1 cellular context compared by ENCODE assay signal in the genomic region with DNA sequence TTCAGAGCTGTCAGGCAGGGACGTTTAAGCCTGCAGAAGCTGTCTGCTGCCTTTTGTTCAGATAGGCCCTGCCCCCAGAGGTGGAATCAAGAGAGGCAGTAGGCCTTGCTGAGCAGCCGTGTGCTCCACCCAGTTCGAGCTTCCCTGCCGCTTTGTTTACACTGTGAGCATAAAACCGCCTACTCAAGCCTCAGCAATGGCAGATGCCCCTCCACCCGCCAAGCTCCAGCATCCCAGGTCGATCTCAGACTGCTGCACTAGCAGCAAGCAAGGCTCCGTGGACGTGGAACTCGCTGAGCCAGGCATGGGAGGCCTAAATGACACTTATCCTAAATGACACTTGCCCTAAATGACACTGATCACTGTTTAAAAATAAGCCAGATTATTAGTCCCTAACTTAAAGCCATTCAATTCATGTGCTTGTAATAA.
TF ChIP-seq lines count a peak whose summit lies in the region.

No MANE protein-coding gene starts in this region.

TF ChIP-seq in K562, 482 proteins besides CTCF, POLR2A, EP300 and RAD21 (continued from another document and continues in another):
- TF ChIP-seq VEZF1 (CRISPR knock-in tag; IDR thresholded peaks at IDR 0.05), result no peak
- no peak for TF ChIP-seq ZKSCAN1 (IDR thresholded peaks at IDR 0.05; ENCODE audit: low read depth, low read length)
- no peak for TF ChIP-seq SRF (CRISPR knock-in tag; IDR thresholded peaks at IDR 0.05)
- no peak for TF ChIP-seq LCOR (CRISPR knock-in tag; IDR thresholded peaks at IDR 0.05)
- TF ChIP-seq RBM39 (optimal IDR thresholded peaks at IDR 0.05; ENCODE audit: low read depth, low read length), result no peak
- no peak for TF ChIP-seq RBM25 (IDR thresholded peaks at IDR 0.05; ENCODE audit: low read depth, low read length, severe bottlenecking)
- TF ChIP-seq DDX20 (tag; IDR thresholded peaks at IDR 0.05; ENCODE audit: low read depth), result no peak
- TF ChIP-seq SMC3 (conservative IDR thresholded peaks at IDR 0.05; ENCODE audit: insufficient read depth, low read depth, low read length), result no peak
- no peak for TF ChIP-seq SIRT6 (IDR thresholded peaks at IDR 0.05; ENCODE audit: low read depth, low read length)
- TF ChIP-seq BRF1 (IDR thresholded peaks at IDR 0.05; ENCODE audit: borderline replicate concordance, extremely low read depth, insufficient read length), result no peak
- no peak for TF ChIP-seq RBBP5 (IDR thresholded peaks at IDR 0.05; ENCODE audit: borderline replicate concordance, insufficient read depth, low read length, poor library complexity, severe bottlenecking)
- TF ChIP-seq ZBTB34 (CRISPR knock-in tag; IDR thresholded peaks at IDR 0.05), result no peak
- TF ChIP-seq RB1 (IDR thresholded peaks at IDR 0.05; ENCODE audit: low read depth), result no peak
- no peak for TF ChIP-seq TFAM (CRISPR knock-in tag; conservative IDR thresholded peaks at IDR 0.05)
- TF ChIP-seq, protein P1, sequence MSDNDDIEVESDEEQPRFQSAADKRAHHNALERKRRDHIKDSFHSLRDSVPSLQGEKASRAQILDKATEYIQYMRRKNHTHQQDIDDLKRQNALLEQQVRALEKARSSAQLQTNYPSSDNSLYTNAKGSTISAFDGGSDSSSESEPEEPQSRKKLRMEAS (CRISPR knock-in tag; IDR thresholded peaks at IDR 0.05), result no peak
- TF ChIP-seq GTF2F1 (IDR thresholded peaks at IDR 0.05; ENCODE audit: low read depth, low read length), result no peak
- TF ChIP-seq SIX5 (IDR thresholded peaks at IDR 0.05; ENCODE audit: borderline replicate concordance in 1 of 2, insufficient read depth in 1 of 2, low read depth in 1 of 2, low read length in 2 of 2), result no peak
- TF ChIP-seq CREM (IDR thresholded peaks at IDR 0.05; ENCODE audit: low read depth), result no peak
- no peak for TF ChIP-seq SAFB2 (IDR thresholded peaks at IDR 0.05; ENCODE audit: borderline replicate concordance, low read depth, low read length, severe bottlenecking)
- TF ChIP-seq MCM7 (IDR thresholded peaks at IDR 0.05), result no peak
- TF ChIP-seq MAFG (tag; conservative IDR thresholded peaks at IDR 0.05), result no peak
- TF ChIP-seq, protein P2, sequence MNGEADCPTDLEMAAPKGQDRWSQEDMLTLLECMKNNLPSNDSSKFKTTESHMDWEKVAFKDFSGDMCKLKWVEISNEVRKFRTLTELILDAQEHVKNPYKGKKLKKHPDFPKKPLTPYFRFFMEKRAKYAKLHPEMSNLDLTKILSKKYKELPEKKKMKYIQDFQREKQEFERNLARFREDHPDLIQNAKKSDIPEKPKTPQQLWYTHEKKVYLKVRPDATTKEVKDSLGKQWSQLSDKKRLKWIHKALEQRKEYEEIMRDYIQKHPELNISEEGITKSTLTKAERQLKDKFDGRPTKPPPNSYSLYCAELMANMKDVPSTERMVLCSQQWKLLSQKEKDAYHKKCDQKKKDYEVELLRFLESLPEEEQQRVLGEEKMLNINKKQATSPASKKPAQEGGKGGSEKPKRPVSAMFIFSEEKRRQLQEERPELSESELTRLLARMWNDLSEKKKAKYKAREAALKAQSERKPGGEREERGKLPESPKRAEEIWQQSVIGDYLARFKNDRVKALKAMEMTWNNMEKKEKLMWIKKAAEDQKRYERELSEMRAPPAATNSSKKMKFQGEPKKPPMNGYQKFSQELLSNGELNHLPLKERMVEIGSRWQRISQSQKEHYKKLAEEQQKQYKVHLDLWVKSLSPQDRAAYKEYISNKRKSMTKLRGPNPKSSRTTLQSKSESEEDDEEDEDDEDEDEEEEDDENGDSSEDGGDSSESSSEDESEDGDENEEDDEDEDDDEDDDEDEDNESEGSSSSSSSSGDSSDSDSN (IDR thresholded peaks at IDR 0.05; ENCODE audit: borderline replicate concordance in 1 of 2, low read depth in 2 of 2, low read length in 2 of 2), result no peak
- TF ChIP-seq BDP1 (IDR thresholded peaks at IDR 0.05; ENCODE audit: insufficient read depth, insufficient read length), result no peak
- peak; percentile 37 for TF ChIP-seq POLR2B (IDR thresholded peaks at IDR 0.05; ENCODE audit: low read depth, partially characterized antibody)
- no peak for TF ChIP-seq KDM5B (IDR thresholded peaks at IDR 0.05; ENCODE audit: insufficient replicate concordance, low read depth, low read length)
- TF ChIP-seq ZNF124 (CRISPR knock-in tag; IDR thresholded peaks at IDR 0.05), result no peak
- TF ChIP-seq KDM2B (CRISPR knock-in tag; IDR thresholded peaks at IDR 0.05), result no peak
- no peak for TF ChIP-seq CCAR2 (IDR thresholded peaks at IDR 0.05; ENCODE audit: low read depth, low read length)
- no peak for TF ChIP-seq ZNF316 (IDR thresholded peaks at IDR 0.05)
- TF ChIP-seq YBX1 (IDR thresholded peaks at IDR 0.05), result no peak
- TF ChIP-seq, protein P3, sequence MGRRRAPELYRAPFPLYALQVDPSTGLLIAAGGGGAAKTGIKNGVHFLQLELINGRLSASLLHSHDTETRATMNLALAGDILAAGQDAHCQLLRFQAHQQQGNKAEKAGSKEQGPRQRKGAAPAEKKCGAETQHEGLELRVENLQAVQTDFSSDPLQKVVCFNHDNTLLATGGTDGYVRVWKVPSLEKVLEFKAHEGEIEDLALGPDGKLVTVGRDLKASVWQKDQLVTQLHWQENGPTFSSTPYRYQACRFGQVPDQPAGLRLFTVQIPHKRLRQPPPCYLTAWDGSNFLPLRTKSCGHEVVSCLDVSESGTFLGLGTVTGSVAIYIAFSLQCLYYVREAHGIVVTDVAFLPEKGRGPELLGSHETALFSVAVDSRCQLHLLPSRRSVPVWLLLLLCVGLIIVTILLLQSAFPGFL (CRISPR knock-in tag; IDR thresholded peaks at IDR 0.05), result no peak
- TF ChIP-seq IFI16 (CRISPR knock-in tag; IDR thresholded peaks at IDR 0.05), result no peak
- TF ChIP-seq GTF2A2 (tag; IDR thresholded peaks at IDR 0.05), result no peak
- no peak for TF ChIP-seq ETV5 (CRISPR knock-in tag; IDR thresholded peaks at IDR 0.05; ENCODE audit: low read depth)
- no peak for TF ChIP-seq TFE3 (CRISPR knock-in tag; IDR thresholded peaks at IDR 0.05)
- no peak for TF ChIP-seq TEAD4 (IDR thresholded peaks at IDR 0.05; ENCODE audit: low read length)
- TF ChIP-seq TEAD4 (CRISPR knock-in tag; IDR thresholded peaks at IDR 0.05; ENCODE audit: borderline replicate concordance), result no peak
- peak; percentile 67 to 73 for TF ChIP-seq NRF1 (conservative IDR thresholded peaks at IDR 0.05 in 1 of 2, IDR thresholded peaks at IDR 0.05 in 1 of 2)
- TF ChIP-seq STAT5B (CRISPR knock-in tag; IDR thresholded peaks at IDR 0.05), result no peak
- no peak for TF ChIP-seq SREBF1 (IDR thresholded peaks at IDR 0.05; ENCODE audit: borderline replicate concordance, low read depth, low read length)
- TF ChIP-seq TRIM28 (IDR thresholded peaks at IDR 0.05), result no peak
- no peak for TF ChIP-seq ESRRB (CRISPR knock-in tag; IDR thresholded peaks at IDR 0.05; ENCODE audit: borderline replicate concordance)
- no peak for TF ChIP-seq HNRNPK (IDR thresholded peaks at IDR 0.05; ENCODE audit: low read depth, low read length, poor library complexity, severe bottlenecking)
- TF ChIP-seq CREB3 (tag; conservative IDR thresholded peaks at IDR 0.05; ENCODE audit: low read depth), result no peak
- TF ChIP-seq GABPB2 (CRISPR knock-in tag; conservative IDR thresholded peaks at IDR 0.05), result no peak
- no peak for TF ChIP-seq LARP7 (IDR thresholded peaks at IDR 0.05)
- TF ChIP-seq GABPA (tag; conservative IDR thresholded peaks at IDR 0.05; ENCODE audit: low read depth), result no peak
- TF ChIP-seq TSC22D4 (tag; IDR thresholded peaks at IDR 0.05), result no peak
- TF ChIP-seq ZFX (CRISPR knock-in tag; IDR thresholded peaks at IDR 0.05), result no peak
- TF ChIP-seq FOXK2 (conservative IDR thresholded peaks at IDR 0.05 in 1 of 2, IDR thresholded peaks at IDR 0.05 in 1 of 2; ENCODE audit: low read depth in 2 of 2), result peak; percentile 77 to 78
- TF ChIP-seq ZNF77 (CRISPR knock-in tag; IDR thresholded peaks at IDR 0.05), result no peak
- TF ChIP-seq ZNF780A (CRISPR knock-in tag; IDR thresholded peaks at IDR 0.05), result no peak
- TF ChIP-seq SNAPC5 (CRISPR knock-in tag; IDR thresholded peaks at IDR 0.05), result no peak
- no peak for TF ChIP-seq ZNF347 (CRISPR knock-in tag; IDR thresholded peaks at IDR 0.05; ENCODE audit: low read depth)
- TF ChIP-seq ZBTB12 (CRISPR knock-in tag; IDR thresholded peaks at IDR 0.05), result no peak
- TF ChIP-seq ZNF143 (CRISPR knock-in tag; IDR thresholded peaks at IDR 0.05), result no peak
- TF ChIP-seq HES1 (IDR thresholded peaks at IDR 0.05; ENCODE audit: low read depth), result no peak
- no peak for TF ChIP-seq ZMIZ1 (IDR thresholded peaks at IDR 0.05; ENCODE audit: low read depth in 2 of 2, low read length in 2 of 2)
- TF ChIP-seq SAP30 (IDR thresholded peaks at IDR 0.05; ENCODE audit: borderline replicate concordance, insufficient read depth, low read depth, low read length, poor library complexity, severe bottlenecking), result no peak
- TF ChIP-seq EWSR1 (IDR thresholded peaks at IDR 0.05; ENCODE audit: borderline replicate concordance, low read depth, partially characterized antibody), result no peak
